10 cellular contexts compared by ENCODE assay signal in genomic region chr14:101849125-101849524, GRCh38.
DNase-seq lines count a peak whose midpoint lies in the region; ATAC-seq and TF ChIP-seq lines count a peak whose summit lies in the region.
"Had no signal": no experiment of that assay in that cellular context is flagged by ENCODE, and none has a peak within 500 bp of the region (broad histone marks: within the 10 kb centered on the region; RNA-seq: fewer than 3 reads in every experiment).

No MANE protein-coding gene starts in this region.

- POLR2A ChIA-PET in Caco-2 (lab: Charles Lee) = no interaction called here

- peak; percentile 76 for DNase-seq in left ventricle myocardium superior
- no peak for DNase-seq in hepatic stellate cell (ENCODE audit: low spot score)
- DNase-seq in NCI-H1048 (lab: John Stamatoyannopoulos, UW) = no peak
- no peak for DNase-seq in Caco-2
- DNase-seq in endodermal cell = no peak
- DNase-seq: PC-3, retina had no signal

- H3K27ac ChIP-seq in endodermal cell (ENCODE audit: low read depth, low read length) = no peak overlapping the region

- ATAC-seq in GM18511 (IDR thresholded peaks at IDR 0.05; ENCODE audit: unreplicated experiment) (peak; percentile 74), GM21515 (IDR thresholded peaks at IDR 0.05; ENCODE audit: unreplicated experiment) (peak; percentile 66), HG03442 (IDR thresholded peaks at IDR 0.05; ENCODE audit: unreplicated experiment) (peak; percentile 62), left ventricle myocardium superior (peak; percentile 83)
- ATAC-seq: PC-3 had no signal

- H3K27me3 Mint-ChIP-seq in Caco-2 (ENCODE audit: insufficient read depth, unreplicated experiment) = no peaks in the 10 kb centered on the region
- H3K27me3 Mint-ChIP-seq in endodermal cell (ENCODE audit: insufficient read depth) = no peaks in the 10 kb centered on the region

- H3K4me1 ChIP-seq in Caco-2 (no peaks in the 10 kb centered on the region), endodermal cell (ENCODE audit: control insufficient read depth, insufficient read depth, low read length) (no peaks in the 10 kb centered on the region)

- BruUV-seq in Caco-2 (replicated peaks; lab: Mats Ljungman, UMichigan) = no TSS peak

- H3K4me3 Mint-ChIP-seq in Caco-2 (ENCODE audit: unreplicated experiment) = no peak overlapping the region
- H3K4me3 Mint-ChIP-seq in endodermal cell = no peak overlapping the region

- intact Hi-C loops in left ventricle myocardium superior (cut with micrococcal nuclease) = no loop called here
- intact Hi-C loops in Caco-2 (cut with micrococcal nuclease; ENCODE audit: unreplicated experiment) = no loop called here

- H3K27me3 ChIP-seq in Caco-2 (replicated peaks; ENCODE audit: control insufficient read depth, insufficient read depth, low read length) (no peaks in the 10 kb centered on the region), endodermal cell (ENCODE audit: control insufficient read depth, insufficient read depth, low read length, poor library complexity, severe bottlenecking) (no peaks in the 10 kb centered on the region)

- H3K9me3 Mint-ChIP-seq in Caco-2 (ENCODE audit: unreplicated experiment) = no peaks in the 10 kb centered on the region
- H3K9me3 Mint-ChIP-seq in endodermal cell = no peaks in the 10 kb centered on the region

- 95 to 100% methylated on average over 1 to 10 of the region's 10 CpGs for WGBS in endodermal cell (ENCODE audit: insufficient coverage in 1 of 2, insufficient read length in 1 of 2), 2 experiments

- TF ChIP-seq CTCF in Caco-2 (IDR thresholded peaks at IDR 0.05; ENCODE audit: insufficient read depth in 1 of 2, low read depth in 1 of 2, low read length in 1 of 2, severe bottlenecking in 1 of 2, unreplicated experiment in 1 of 2) (no peak), endodermal cell (conservative IDR thresholded peaks at IDR 0.05) (no peak)

- no peak overlapping the region for H3K9ac ChIP-seq in endodermal cell (ENCODE audit: extremely low read depth, low read length, poor library complexity, severe bottlenecking)

- H3K4me3 ChIP-seq in Caco-2 (ENCODE audit: low read depth, low read length) = no peak overlapping the region
- no peak overlapping the region for H3K4me3 ChIP-seq in endodermal cell (ENCODE audit: low read length)

- H3K9me3 ChIP-seq in Caco-2 (no peaks in the 10 kb centered on the region), endodermal cell (ENCODE audit: control insufficient read depth, low read length) (no peaks in the 10 kb centered on the region)

- H3K27ac Mint-ChIP-seq in Caco-2 (ENCODE audit: unreplicated experiment) (no peak overlapping the region), endodermal cell (no peak overlapping the region)

- no peaks in the 10 kb centered on the region for H3K36me3 Mint-ChIP-seq in Caco-2 (ENCODE audit: insufficient read depth, unreplicated experiment)
- peaks cover 3% of the 10 kb centered on the region for H3K36me3 Mint-ChIP-seq in endodermal cell (ENCODE audit: low read depth)

- CTCF ChIA-PET in Caco-2 (lab: Charles Lee) = no interaction called here

- H3K4me1 Mint-ChIP-seq in Caco-2 (ENCODE audit: low read depth, unreplicated experiment) = no peaks in the 10 kb centered on the region
- peaks cover 17% of the 10 kb centered on the region for H3K4me1 Mint-ChIP-seq in endodermal cell

- no peaks in the 10 kb centered on the region; the same call in 1 of the 2 replicates for H3K36me3 ChIP-seq in Caco-2 (ENCODE audit: control insufficient read depth, insufficient read depth, low read length)
- H3K36me3 ChIP-seq in endodermal cell (ENCODE audit: control insufficient read depth, insufficient read depth, low read length) = peaks cover 4% of the 10 kb centered on the region
